In genomic region chr16:49464093-49464492, GRCh38 we compare ENCODE assay signal across 13 cellular contexts.
DNase-seq lines count a peak whose midpoint lies in the region; ATAC-seq and TF ChIP-seq lines count a peak whose summit lies in the region.
"Had no signal": no experiment of that assay in that cellular context is flagged by ENCODE, and none has a peak within 500 bp of the region (broad histone marks: within the 10 kb centered on the region; RNA-seq: fewer than 3 reads in every experiment).

No MANE protein-coding gene starts in this region.

- H3K4me2 ChIP-seq in OCI-LY7 (ENCODE audit: low read length): peak overlapping the region; percentile 72

- intact Hi-C loops in OCI-LY7 (cut with micrococcal nuclease; ENCODE audit: unreplicated experiment) (no loop called here), esophagus squamous epithelium (cut with DNase I) (no loop called here)

- no peak for DNase-seq in activated naive CD8-positive, alpha-beta T cell treated with anti-CD3 and anti-CD28 coated beads, Interleukin-2, amount 50 U/mL, for 24 hours
- no peak for DNase-seq in OCI-LY7 (ENCODE audit: low spot score)
- peak; percentile 28 for DNase-seq in endodermal cell
- peak; percentile 20 for DNase-seq in type B pancreatic cell (ENCODE audit: extremely low spot score, unreplicated experiment)
- no peak for DNase-seq in NCI-H1694 (lab: John Stamatoyannopoulos, UW)
- DNase-seq in esophagus squamous epithelium (lab: John Stamatoyannopoulos, UW): no peak
- no peak for DNase-seq in T-helper 9 cell
- DNase-seq: DMS79 treated with DMSO at 0.1 percent for 48 hours, foreskin melanocyte had no signal

- TF ChIP-seq CTCF in OCI-LY7 (conservative IDR thresholded peaks at IDR 0.05; ENCODE audit: low read length) (no peak), endodermal cell (conservative IDR thresholded peaks at IDR 0.05) (no peak), type B pancreatic cell (conservative IDR thresholded peaks at IDR 0.05) (no peak), esophagus squamous epithelium (IDR thresholded peaks at IDR 0.05) (no peak)

- no peaks in the 10 kb centered on the region for H3K79me2 ChIP-seq in OCI-LY7 (ENCODE audit: insufficient read depth, low read depth, low read length)

- CTCF ChIA-PET in OCI-LY7 (lab: Charles Lee; ENCODE audit: unreplicated experiment): no interaction called here

- peak overlapping the region; percentile 2 for H3K27ac Mint-ChIP-seq in activated naive CD8-positive, alpha-beta T cell
- H3K27ac Mint-ChIP-seq in activated naive CD8-positive, alpha-beta T cell treated with anti-CD3 and anti-CD28 coated beads, Interleukin-2, amount 50 U/mL, for 24 hours: no peak overlapping the region
- H3K27ac Mint-ChIP-seq in endodermal cell (no peak overlapping the region), type B pancreatic cell (no peak overlapping the region)

- no peak overlapping the region for H3K9ac ChIP-seq in endodermal cell (ENCODE audit: extremely low read depth, low read length, poor library complexity, severe bottlenecking)

- no peaks in the 10 kb centered on the region for H3K9me3 Mint-ChIP-seq in activated naive CD8-positive, alpha-beta T cell (ENCODE audit: low read depth)
- no peaks in the 10 kb centered on the region for H3K9me3 Mint-ChIP-seq in activated naive CD8-positive, alpha-beta T cell treated with anti-CD3 and anti-CD28 coated beads, Interleukin-2, amount 50 U/mL, for 24 hours
- no peaks in the 10 kb centered on the region for H3K9me3 Mint-ChIP-seq in endodermal cell
- no peaks in the 10 kb centered on the region for H3K9me3 Mint-ChIP-seq in type B pancreatic cell

- POLR2A ChIA-PET in OCI-LY7 (lab: Charles Lee): interaction anchor here (0.7 to 3.2 kb wide), 4 partner anchors 10 to 1238 kb away, joined by 3 to 10 read pairs (median 8); no protein-coding TSS in a partner anchor

- H3K27ac ChIP-seq in OCI-LY7 (ENCODE audit: low read depth, low read length, poor library complexity, severe bottlenecking) (peak overlapping the region; percentile 78), endodermal cell (ENCODE audit: low read depth, low read length) (no peak overlapping the region), esophagus squamous epithelium (no peak overlapping the region)
- H3K27ac ChIP-seq: adrenal gland, right lobe of liver had no signal

- no TSS peak for BruUV-seq in OCI-LY7 (replicated peaks; lab: Mats Ljungman, UMichigan)

- H3K4me3 ChIP-seq in OCI-LY7 (ENCODE audit: low read depth, low read length, poor library complexity, severe bottlenecking): peak overlapping the region; percentile 37
- no peak overlapping the region for H3K4me3 ChIP-seq in endodermal cell (ENCODE audit: low read length)
- H3K4me3 ChIP-seq in esophagus squamous epithelium: no peak overlapping the region
- H3K4me3 ChIP-seq: adrenal gland, lung, right lobe of liver had no signal

- ATAC-seq in activated naive CD8-positive, alpha-beta T cell treated with anti-CD3 and anti-CD28 coated beads, Interleukin-2, amount 50 U/mL, for 24 hours: no peak

- H3K4me3 Mint-ChIP-seq in activated naive CD8-positive, alpha-beta T cell: peak overlapping the region; percentile 48
- no peak overlapping the region for H3K4me3 Mint-ChIP-seq in activated naive CD8-positive, alpha-beta T cell treated with anti-CD3 and anti-CD28 coated beads, Interleukin-2, amount 50 U/mL, for 24 hours
- H3K4me3 Mint-ChIP-seq in endodermal cell (no peak overlapping the region), type B pancreatic cell (no peak overlapping the region)

- no peak for TF ChIP-seq POLR2A in esophagus squamous epithelium (IDR thresholded peaks at IDR 0.05)

- no peaks in the 10 kb centered on the region for H3K9me2 ChIP-seq in OCI-LY7 (ENCODE audit: insufficient read depth, low read length)

- peaks cover 45% of the 10 kb centered on the region for H3K4me1 Mint-ChIP-seq in activated naive CD8-positive, alpha-beta T cell (ENCODE audit: low read depth)
- H3K4me1 Mint-ChIP-seq in activated naive CD8-positive, alpha-beta T cell treated with anti-CD3 and anti-CD28 coated beads, Interleukin-2, amount 50 U/mL, for 24 hours: peaks cover 33% of the 10 kb centered on the region
- peaks cover 7% of the 10 kb centered on the region for H3K4me1 Mint-ChIP-seq in endodermal cell
- peaks cover 5% of the 10 kb centered on the region for H3K4me1 Mint-ChIP-seq in type B pancreatic cell (ENCODE audit: unreplicated experiment)

- no peak overlapping the region for H2AFZ ChIP-seq in OCI-LY7 (ENCODE audit: low read length)

- no peaks in the 10 kb centered on the region for H3K36me3 Mint-ChIP-seq in activated naive CD8-positive, alpha-beta T cell
- H3K36me3 Mint-ChIP-seq in activated naive CD8-positive, alpha-beta T cell treated with anti-CD3 and anti-CD28 coated beads, Interleukin-2, amount 50 U/mL, for 24 hours (ENCODE audit: low read depth): no peaks in the 10 kb centered on the region
- H3K36me3 Mint-ChIP-seq in endodermal cell (ENCODE audit: low read depth) (no peaks in the 10 kb centered on the region), type B pancreatic cell (no peaks in the 10 kb centered on the region)

- H3K27me3 Mint-ChIP-seq in activated naive CD8-positive, alpha-beta T cell: no peaks in the 10 kb centered on the region
- no peaks in the 10 kb centered on the region for H3K27me3 Mint-ChIP-seq in activated naive CD8-positive, alpha-beta T cell treated with anti-CD3 and anti-CD28 coated beads, Interleukin-2, amount 50 U/mL, for 24 hours
- peaks cover 22% of the 10 kb centered on the region for H3K27me3 Mint-ChIP-seq in endodermal cell (ENCODE audit: insufficient read depth)
- peaks cover 46% of the 10 kb centered on the region for H3K27me3 Mint-ChIP-seq in type B pancreatic cell

- H3K27me3 ChIP-seq in endodermal cell (ENCODE audit: control insufficient read depth, insufficient read depth, low read length, poor library complexity, severe bottlenecking): peaks cover 13% of the 10 kb centered on the region
- H3K27me3 ChIP-seq in esophagus squamous epithelium: peaks cover 0 to 30% (median 0%) of the 10 kb centered on the region in 4 donors
- H3K27me3 ChIP-seq: right lobe of liver had no signal

- no peaks in the 10 kb centered on the region for H4K20me1 ChIP-seq in OCI-LY7 (ENCODE audit: insufficient read depth, low read length)

- 84% methylated on average over 2 of the region's 2 CpGs; no CpG with 5 or more reads in 1 of the 2 experiments for WGBS in endodermal cell (ENCODE audit: insufficient coverage in 1 of 2, insufficient read length in 1 of 2), 2 experiments
- WGBS in esophagus squamous epithelium, 2 donors: 42 to 54% methylated on average over 2 of the region's 2 CpGs

- peaks cover 64% of the 10 kb centered on the region for H3K4me1 ChIP-seq in OCI-LY7 (ENCODE audit: insufficient read depth, low read length, poor library complexity, severe bottlenecking)
- no peaks in the 10 kb centered on the region for H3K4me1 ChIP-seq in endodermal cell (ENCODE audit: control insufficient read depth, insufficient read depth, low read length)
- no peaks in the 10 kb centered on the region for H3K4me1 ChIP-seq in esophagus squamous epithelium
- H3K4me1 ChIP-seq: adrenal gland, right lobe of liver had no signal

- H3K36me3 ChIP-seq in OCI-LY7 (ENCODE audit: insufficient read depth, low read length) (no peaks in the 10 kb centered on the region), endodermal cell (ENCODE audit: control insufficient read depth, insufficient read depth, low read length) (no peaks in the 10 kb centered on the region), esophagus squamous epithelium (no peaks in the 10 kb centered on the region)
- H3K36me3 ChIP-seq: adrenal gland, right lobe of liver had no signal

- no peaks in the 10 kb centered on the region for H3K9me3 ChIP-seq in OCI-LY7 (ENCODE audit: low read length)
- H3K9me3 ChIP-seq in endodermal cell (ENCODE audit: control insufficient read depth, low read length): no peaks in the 10 kb centered on the region
- no peaks in the 10 kb centered on the region for H3K9me3 ChIP-seq in esophagus squamous epithelium
- H3K9me3 ChIP-seq: adrenal gland, right lobe of liver had no signal

Comparison
In these comparisons a context has a peak if more than half of its experiments do, and no peak if none do; other contexts are left out.
1. DNase-seq: peak in endodermal cell (single experiment) and type B pancreatic cell (single experiment); none in activated naive CD8-positive, alpha-beta T cell treated with anti-CD3 and anti-CD28 coated beads, Interleukin-2, amount 50 U/mL, for 24 hours (single experiment), OCI-LY7 (single experiment), NCI-H1694 (single experiment), esophagus squamous epithelium (single experiment) and T-helper 9 cell (single experiment).